ENCODE assay signal across 9 cellular contexts in the genomic region with DNA sequence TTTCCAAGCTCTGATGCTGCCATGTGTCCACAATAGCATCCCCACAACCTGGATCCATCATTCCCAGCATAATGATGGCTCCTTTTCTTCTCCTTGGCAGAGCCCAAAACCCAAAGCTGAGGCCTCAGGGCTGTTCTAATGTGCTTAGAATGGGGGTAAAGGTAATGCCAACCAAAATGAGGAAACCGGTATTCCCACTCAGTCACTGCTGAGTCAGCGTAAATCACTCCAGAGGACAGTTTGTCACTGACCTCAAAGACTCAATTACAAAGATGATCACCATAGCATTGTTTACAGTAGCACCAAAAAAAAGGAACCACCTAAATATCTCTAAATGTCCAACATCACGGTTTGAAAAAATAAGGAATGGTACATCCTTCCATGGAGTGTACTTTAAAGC. TPM values are rescaled to one million over a fixed set of nuclear protein-coding genes. Genes with fewer than 3 reads are reported as not detected.
"Had no signal": no experiment of that assay in that cellular context is flagged by ENCODE, and none has a peak within 500 bp of the region (broad histone marks: within the 10 kb centered on the region; RNA-seq: fewer than 3 reads in every experiment).

No MANE protein-coding gene starts in this region.

- H3K4me2 ChIP-seq: KMS-11 had no signal

- H3K4me3 ChIP-seq: GM23248 had no signal

- H2AFZ ChIP-seq: GM23248 had no signal

- DNase-seq: GM23248, GOT3, H9, HCEC 1CT, KBM-7 had no signal

- H3K9ac ChIP-seq: GM23248, KMS-11 had no signal

- H3K27ac ChIP-seq: GM23248, KMS-11 had no signal

- FAIRE-seq: H54, HTR-8/SVneo had no signal

RNA-seq across cellular contexts. Expression of a gene that starts 41.2 kb away (rescaled TPM):
- total RNA-seq: GM23248, H9, HT-29 had no signal
- polyA plus RNA-seq: GM23248 had no signal
